ENCODE assay signal across 7 cellular contexts in the genomic region with DNA sequence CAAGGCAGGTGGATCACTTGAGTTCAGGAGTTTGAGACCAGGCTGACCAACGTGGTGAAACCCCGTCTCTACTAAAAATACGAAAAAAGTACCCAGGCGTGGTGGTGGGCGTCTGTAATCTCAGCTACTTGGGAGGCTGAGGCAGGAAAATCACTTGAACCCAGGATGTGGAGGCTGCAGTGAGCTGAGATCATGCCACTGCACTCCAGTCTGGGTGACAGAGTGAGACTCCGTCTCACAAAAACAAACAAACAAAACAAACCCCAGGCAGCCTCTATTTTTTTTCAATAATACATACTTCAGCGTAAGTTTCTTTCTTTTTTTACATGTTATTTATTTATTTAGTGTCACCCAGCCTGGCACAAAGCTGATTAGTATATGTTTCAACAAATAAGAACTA.
DNase-seq lines count a peak whose midpoint lies in the region; ATAC-seq, FAIRE-seq and TF ChIP-seq lines count a peak whose summit lies in the region.
"Not testable (repeated sequence)": the region's sequence is repeated elsewhere in the genome, so short reads cannot be mapped to it uniquely, and the experiment has no call there.

No MANE protein-coding gene starts in this region.

- H3K36me3 ChIP-seq in endodermal cell (ENCODE audit: control insufficient read depth, insufficient read depth, low read length) (peaks cover 66% of the 10 kb centered on the region), HepG2 (replicated peaks in 1 of 2; ENCODE audit: control insufficient read depth in 1 of 2, insufficient read depth in 2 of 2, low read length in 2 of 2) (peaks cover 7 to 28% of the 10 kb centered on the region in 2 experiments; a peak in 4 of 5 replicates)

- H3K4me1 Mint-ChIP-seq in IgD-negative memory B cell, endodermal cell: not testable (repeated sequence)

- not testable (repeated sequence) for H3K9ac ChIP-seq in endodermal cell (ENCODE audit: extremely low read depth, low read length, poor library complexity, severe bottlenecking); HepG2 (ENCODE audit: insufficient read depth, low read depth, low read length)

- 0 out of 2 replicates have a peak overlapping the region, but pooled peaks have one; percentile 11 for H3K4me3 ChIP-seq in LNCaP clone FGC (ENCODE audit: low read depth, low read length)
- not testable (repeated sequence) for H3K4me3 ChIP-seq in endodermal cell (ENCODE audit: low read length); HepG2 (replicated peaks in 1 of 3; ENCODE audit: insufficient read depth in 1 of 3, low read depth in 2 of 3, low read length in 3 of 3)

- H3K9me3 Mint-ChIP-seq in IgD-negative memory B cell, endodermal cell: not testable (repeated sequence)

- POLR2A ChIA-PET in HepG2 (lab: Yijun Ruan, JAX): interaction anchor here (1.2 to 2.1 kb wide), 5 partner anchors 16 to 183 kb away, joined by 4 to 10 read pairs (median 5); a partner anchor contains a TSS

- CTCF ChIA-PET in HepG2 (lab: Yijun Ruan, JAX; ENCODE audit: low intra/inter-chr PET ratio, low total read pairs): not testable (repeated sequence)

- TF ChIP-seq RAD21 in HepG2 (CRISPR knock-in tag; IDR thresholded peaks at IDR 0.05): not testable (repeated sequence)

- H3K4me2 ChIP-seq in HepG2 (ENCODE audit: low read depth, low read length): not testable (repeated sequence)

- not testable (repeated sequence) for H3K9me3 ChIP-seq in endodermal cell (ENCODE audit: control insufficient read depth, low read length); HepG2 (ENCODE audit: low read length)

- H4K20me1 ChIP-seq in HepG2 (ENCODE audit: insufficient read depth, low read length): not testable (repeated sequence)

- 93 to 94% methylated on average over 5 to 6 of the region's 7 CpGs for WGBS in endodermal cell (ENCODE audit: insufficient coverage in 1 of 2, insufficient read length in 1 of 2), 2 experiments
- WGBS in HepG2 (ENCODE audit: low lambda C conversion rate): 93% methylated on average over 7 of the region's 7 CpGs

- H3K27me3 Mint-ChIP-seq in IgD-negative memory B cell; endodermal cell (ENCODE audit: insufficient read depth): not testable (repeated sequence)

- BruUV-seq in HepG2 (replicated peaks; lab: Mats Ljungman, UMichigan): not testable (repeated sequence)

- H2AFZ ChIP-seq in HepG2 (ENCODE audit: low read length): not testable (repeated sequence)

- in situ Hi-C loops in HepG2 (cut with HindIII; ENCODE audit: extremely low pct_ligation_motif_present, low pct_unique_long_range_greater_than_20kb): not testable (repeated sequence)

- intact Hi-C loops in HepG2 (cut with micrococcal nuclease; ENCODE audit: unreplicated experiment): loop anchor here (10.0 kb wide), 1 partner anchor 149 kb away; a partner anchor contains a TSS

- not testable (repeated sequence) for TF ChIP-seq CTCF in 22Rv1 (IDR thresholded peaks at IDR 0.05); C4-2B (conservative IDR thresholded peaks at IDR 0.05); LNCaP clone FGC (IDR thresholded peaks at IDR 0.05; ENCODE audit: control insufficient read depth, extremely low read depth, insufficient read depth); VCaP (conservative IDR thresholded peaks at IDR 0.05); endodermal cell (conservative IDR thresholded peaks at IDR 0.05); HepG2 (CRISPR knock-in tag; IDR thresholded peaks at IDR 0.05)

- H3K27ac Mint-ChIP-seq in IgD-negative memory B cell: peak overlapping the region in 2 of 3 donors; percentile 9 to 46
- peak overlapping the region; percentile 26 for H3K27ac Mint-ChIP-seq in endodermal cell

- not testable (repeated sequence) for H3K4me3 Mint-ChIP-seq in IgD-negative memory B cell, endodermal cell

- ATAC-seq in HepG2: not testable (repeated sequence)

- H3K27ac ChIP-seq in 22Rv1 (peak overlapping the region; percentile 65), C4-2B (peak overlapping the region; percentile 44; the same call in 1 of the 2 replicates), VCaP (peak overlapping the region; percentile 91), HepG2 (ENCODE audit: extremely low read length, insufficient read depth, low read length) (peak overlapping the region; percentile 88)
- not testable (repeated sequence) for H3K27ac ChIP-seq in endodermal cell (ENCODE audit: low read depth, low read length)

- not testable (repeated sequence) for H3K36me3 Mint-ChIP-seq in IgD-negative memory B cell
- H3K36me3 Mint-ChIP-seq in endodermal cell (ENCODE audit: low read depth): peaks cover 69% of the 10 kb centered on the region

- TF ChIP-seq POLR2A in HepG2 (IDR thresholded peaks at IDR 0.05; ENCODE audit: insufficient read depth in 1 of 2, low read depth in 2 of 2, low read length in 2 of 2): not testable (repeated sequence)

- not testable (repeated sequence) for DNase-seq in LNCaP clone FGC (ENCODE audit: low read depth); endodermal cell; HepG2 (ENCODE audit: low spot score)

- not testable (repeated sequence) for H3K79me2 ChIP-seq in HepG2 (ENCODE audit: insufficient read depth, low read length)

- TF ChIP-seq EP300 in HepG2 (IDR thresholded peaks at IDR 0.05; ENCODE audit: low read depth in 2 of 2, low read length in 2 of 2); HepG2 (CRISPR knock-in tag; IDR thresholded peaks at IDR 0.05; ENCODE audit: borderline replicate concordance): not testable (repeated sequence)

- not testable (repeated sequence) for H3K27me3 ChIP-seq in endodermal cell (ENCODE audit: control insufficient read depth, insufficient read depth, low read length, poor library complexity, severe bottlenecking); HepG2 (ENCODE audit: control insufficient read depth in 1 of 2, insufficient read depth in 2 of 2, low read length in 2 of 2)

- H3K4me1 ChIP-seq in endodermal cell (ENCODE audit: control insufficient read depth, insufficient read depth, low read length): not testable (repeated sequence)
- peaks cover 40% of the 10 kb centered on the region for H3K4me1 ChIP-seq in HepG2 (ENCODE audit: insufficient read depth, low read length)

- not testable (repeated sequence) for FAIRE-seq in HepG2 (lab: Jason Lieb, UNC)

TF ChIP-seq in HepG2, 621 proteins besides CTCF, POLR2A, EP300 and RAD21:
- peak; percentile 92 for TF ChIP-seq ZNF441 (CRISPR knock-in tag; IDR thresholded peaks at IDR 0.05; ENCODE audit: borderline replicate concordance)
- TF ChIP-seq, protein P1, sequence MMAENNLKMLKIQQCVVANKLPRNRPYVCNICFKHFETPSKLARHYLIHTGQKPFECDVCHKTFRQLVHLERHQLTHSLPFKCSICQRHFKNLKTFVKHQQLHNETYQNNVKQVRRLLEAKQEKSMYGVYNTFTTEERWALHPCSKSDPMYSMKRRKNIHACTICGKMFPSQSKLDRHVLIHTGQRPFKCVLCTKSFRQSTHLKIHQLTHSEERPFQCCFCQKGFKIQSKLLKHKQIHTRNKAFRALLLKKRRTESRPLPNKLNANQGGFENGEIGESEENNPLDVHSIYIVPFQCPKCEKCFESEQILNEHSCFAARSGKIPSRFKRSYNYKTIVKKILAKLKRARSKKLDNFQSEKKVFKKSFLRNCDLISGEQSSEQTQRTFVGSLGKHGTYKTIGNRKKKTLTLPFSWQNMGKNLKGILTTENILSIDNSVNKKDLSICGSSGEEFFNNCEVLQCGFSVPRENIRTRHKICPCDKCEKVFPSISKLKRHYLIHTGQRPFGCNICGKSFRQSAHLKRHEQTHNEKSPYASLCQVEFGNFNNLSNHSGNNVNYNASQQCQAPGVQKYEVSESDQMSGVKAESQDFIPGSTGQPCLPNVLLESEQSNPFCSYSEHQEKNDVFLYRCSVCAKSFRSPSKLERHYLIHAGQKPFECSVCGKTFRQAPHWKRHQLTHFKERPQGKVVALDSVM (CRISPR knock-in tag; IDR thresholded peaks at IDR 0.05): peak; percentile 28; the same call in 1 of the 2 replicates
